7 cellular contexts compared by ENCODE assay signal in the genomic region with DNA sequence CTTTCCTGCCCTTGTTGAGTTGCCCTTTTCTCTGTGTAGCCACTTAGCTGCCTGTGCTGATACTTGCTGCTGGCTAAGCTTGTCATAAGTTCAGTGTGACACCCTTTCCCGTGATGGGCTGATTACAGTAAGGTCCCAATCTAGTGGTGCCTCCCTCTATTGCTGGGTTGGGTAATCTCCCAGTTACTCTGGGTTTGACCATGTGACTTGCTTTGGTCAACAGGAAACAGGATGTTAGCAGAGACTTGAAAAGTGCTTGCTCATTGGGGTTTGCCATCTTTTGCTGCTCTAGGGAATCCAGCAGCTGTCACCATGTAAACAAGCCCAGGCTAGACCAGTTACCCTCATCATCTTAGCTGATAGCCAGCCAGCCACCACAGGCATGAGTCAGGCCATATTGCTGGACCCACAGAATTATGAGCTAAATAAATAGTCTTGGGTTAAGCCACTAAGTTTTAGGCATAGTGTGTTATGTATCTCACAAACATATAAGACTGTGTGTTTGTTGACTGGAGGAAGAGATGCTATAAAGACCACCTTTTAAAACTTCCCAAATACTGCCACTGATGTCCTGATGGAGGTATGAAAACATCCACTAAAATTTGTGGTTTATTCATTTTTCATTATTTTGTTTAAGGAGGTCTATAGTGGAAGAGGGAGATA. TPM values are rescaled to one million over a fixed set of nuclear protein-coding genes. Genes with fewer than 3 reads are reported as not detected.
DNase-seq lines count a peak whose midpoint lies in the region; FAIRE-seq and TF ChIP-seq lines count a peak whose summit lies in the region.

No MANE protein-coding gene starts in this region.

- H3K9me3 ChIP-seq in kidney (ENCODE audit: control insufficient read depth in 1 of 2, low read length in 2 of 2) = no peaks in the 10 kb centered on the region

- H3K4me3 ChIP-seq in cardiac fibroblast (replicated peaks in 1 of 2; ENCODE audit: low read depth in 2 of 2, low read length in 2 of 2) (no peak overlapping the region), kidney (ENCODE audit: low read length in 2 of 2) (no peak overlapping the region)

- H3K9ac ChIP-seq in kidney (ENCODE audit: low read length in 2 of 2) = no peak overlapping the region

- DNase-seq in GDM1 (lab: John Stamatoyannopoulos, UW) = peak; percentile 70
- DNase-seq in H4 (ENCODE audit: low spot score) = peak; percentile 100
- DNase-seq in NCI-H774 (lab: John Stamatoyannopoulos, UW) = peak; percentile 7
- peak; percentile 79 to 96 for DNase-seq in cardiac fibroblast (ENCODE audit: low read depth in 2 of 2)
- peak; percentile 66 for DNase-seq in posterior vena cava (ENCODE audit: low spot score)
- no peak for DNase-seq in GM13977 (ENCODE audit: low spot score)
- DNase-seq in kidney = no peak

- FAIRE-seq in kidney (lab: Jason Lieb, UNC) = no peak

- no peaks in the 10 kb centered on the region for H3K36me3 ChIP-seq in kidney (ENCODE audit: control insufficient read depth in 1 of 2, insufficient read depth in 2 of 2, low read length in 2 of 2)

- in situ Hi-C loops in GM13977 (cut with MboI; ENCODE audit: low pct_unique_long_range_greater_than_20kb, low sequenced_read_pairs, unreplicated experiment) = no loop called here

- H3K4me1 ChIP-seq in kidney (ENCODE audit: control insufficient read depth in 1 of 2, insufficient read depth in 1 of 2, low read depth in 1 of 2, low read length in 2 of 2) = no peaks in the 10 kb centered on the region

- TF ChIP-seq CTCF in cardiac fibroblast (IDR thresholded peaks at IDR 0.05; ENCODE audit: low read depth, low read length) = no peak
- TF ChIP-seq CTCF in GM13977 (IDR thresholded peaks at IDR 0.05; ENCODE audit: extremely low read depth, insufficient read depth, missing control alignments) = no peak
- TF ChIP-seq CTCF in kidney (IDR thresholded peaks at IDR 0.05; ENCODE audit: borderline replicate concordance, extremely low read depth, insufficient read depth) = no peak

- H3K27ac ChIP-seq in kidney (ENCODE audit: low read depth in 2 of 2, low read length in 2 of 2) = no peak overlapping the region

- intact Hi-C loops in posterior vena cava (cut with DNase I) = no loop called here
- intact Hi-C loops in kidney (cut with DNase I) = no loop called here

RNA-seq across cellular contexts. Expression of gene LEP, which starts 4.0 kb away (rescaled TPM):
- not detected in 2 replicates for total RNA-seq in H4 (2014; rRNA removed; shearing (Covaris generic))
- 1 to 10 TPM; 1.5 to 5.2 TPM for total RNA-seq in posterior vena cava
- not detected for total RNA-seq in kidney
- polyA plus RNA-seq in kidney (ENCODE audit: insufficient read depth, low read depth, low replicate concordance) = not detected

Comparison
In these comparisons a context has a peak if more than half of its experiments do, and no peak if none do; other contexts are left out.
1. DNase-seq: peak in GDM1 (single experiment), H4 (single experiment), NCI-H774 (single experiment), cardiac fibroblast (2 of 2) and posterior vena cava (single experiment); none in GM13977 (single experiment) and kidney (single experiment).